Comparison of ENCODE assay signal across 22 cellular contexts in genomic region chr15:101530224-101530958, GRCh38. TPM values are rescaled to one million over a fixed set of nuclear protein-coding genes. Genes with fewer than 3 reads are reported as not detected.
A peak's percentile ranks its signal among the peaks of the same experiment; 100 is the strongest.
DNase-seq lines count a peak whose midpoint lies in the region; ATAC-seq and TF ChIP-seq lines count a peak whose summit lies in the region.
"Had no signal": no experiment of that assay in that cellular context is flagged by ENCODE, and none has a peak within 500 bp of the region (broad histone marks: within the 10 kb centered on the region; RNA-seq: fewer than 3 reads in every experiment).

No MANE protein-coding gene starts in this region.

- BruUV-seq in PC-3 (replicated peaks; lab: Mats Ljungman, UMichigan), result no TSS peak

- H3K4me1 Mint-ChIP-seq in CD4-positive, alpha-beta memory T cell, result no peaks in the 10 kb centered on the region
- H3K4me1 Mint-ChIP-seq: naive thymus-derived CD8-positive, alpha-beta T cell had no signal

- H3K9ac ChIP-seq in PC-3 (ENCODE audit: low read length) (no peak overlapping the region), liver (ENCODE audit: low read depth in 1 of 2, low read length in 2 of 2) (peak overlapping the region; percentile 5 to 39)

- H3F3A ChIP-seq in PC-3 (ENCODE audit: low read length, unreplicated experiment), result no peaks in the 10 kb centered on the region

- 91% methylated on average over 17 of the region's 17 CpGs for WGBS in liver

- no peak for TF ChIP-seq RAD21 in liver (IDR thresholded peaks at IDR 0.05)

- H3K27me3 ChIP-seq in right atrium auricular region (no peaks in the 10 kb centered on the region), left ventricle myocardium inferior (ENCODE audit: low read depth) (peaks cover 5% of the 10 kb centered on the region), PC-3 (ENCODE audit: low read length) (peaks cover 24% of the 10 kb centered on the region; the same call in 1 of the 2 replicates), liver (ENCODE audit: control insufficient read depth in 4 of 4, insufficient read depth in 4 of 4, low read length in 3 of 4) (no peaks in the 10 kb centered on the region)
- H3K27me3 ChIP-seq in CD4-positive, alpha-beta memory T cell (ENCODE audit: insufficient read depth, low read length), result no peaks in the 10 kb centered on the region
- H3K27me3 ChIP-seq: gastroesophageal sphincter, ovary, Peyer's patch had no signal

- no peak overlapping the region for H3K27ac Mint-ChIP-seq in CD4-positive, alpha-beta memory T cell
- H3K27ac Mint-ChIP-seq: naive thymus-derived CD8-positive, alpha-beta T cell; T-helper 17 cell; type B pancreatic cell had no signal

- intact Hi-C loops in left ventricle myocardium inferior (cut with micrococcal nuclease) (no loop called here), PC-3 (cut with micrococcal nuclease) (no loop called here)
- intact Hi-C loops in CD4-positive, alpha-beta memory T cell (cut with micrococcal nuclease), result no loop called here

- ATAC-seq in PC-3 (peak; percentile 15; the same call in 1 of the 2 replicates), left lobe of liver (no peak)
- ATAC-seq: gastroesophageal sphincter; naive thymus-derived CD8-positive, alpha-beta T cell; right cardiac atrium; T-helper 17 cell had no signal

- no peaks in the 10 kb centered on the region for H3K79me2 ChIP-seq in PC-3 (ENCODE audit: low read length)

- no peak overlapping the region for H3K4me2 ChIP-seq in PC-3 (ENCODE audit: low read length)

- POLR2A ChIA-PET in PC-3 (lab: Charles Lee; ENCODE audit: unreplicated experiment), result no interaction called here
- POLR2A ChIA-PET in CD4-positive, alpha-beta memory T cell (lab: Charles Lee; ENCODE audit: partially characterized antibody), result no interaction called here

- H2AFZ ChIP-seq in PC-3 (ENCODE audit: low read length), result no peak overlapping the region

- H3K9me3 Mint-ChIP-seq in CD4-positive, alpha-beta memory T cell, result no peaks in the 10 kb centered on the region
- H3K9me3 Mint-ChIP-seq: naive thymus-derived CD8-positive, alpha-beta T cell; type B pancreatic cell had no signal

- H3K4me3 ChIP-seq in right atrium auricular region, result no peak overlapping the region
- H3K4me3 ChIP-seq in left ventricle myocardium inferior, result no peak overlapping the region
- H3K4me3 ChIP-seq in PC-3 (ENCODE audit: low read length), result no peak overlapping the region
- H3K4me3 ChIP-seq in liver (ENCODE audit: low read depth in 1 of 3, low read length in 3 of 3), result no peak overlapping the region
- no peak overlapping the region for H3K4me3 ChIP-seq in CD4-positive, alpha-beta memory T cell (ENCODE audit: low read length in 2 of 2)
- H3K4me3 ChIP-seq: gastroesophageal sphincter, ovary, Peyer's patch, SJCRH30 had no signal

- peaks cover 6 to 7% of the 10 kb centered on the region in 2 donors for H3K27me3 Mint-ChIP-seq in CD4-positive, alpha-beta memory T cell

- H3K36me3 Mint-ChIP-seq in CD4-positive, alpha-beta memory T cell, result no peaks in the 10 kb centered on the region
- H3K36me3 Mint-ChIP-seq: naive thymus-derived CD8-positive, alpha-beta T cell; type B pancreatic cell had no signal

- H3K9me2 ChIP-seq in PC-3 (replicated peaks; ENCODE audit: low read length), result no peaks in the 10 kb centered on the region

- no peaks in the 10 kb centered on the region for H4K20me1 ChIP-seq in PC-3 (ENCODE audit: low read length)

- H3K36me3 ChIP-seq in right atrium auricular region (no peaks in the 10 kb centered on the region), left ventricle myocardium inferior (no peaks in the 10 kb centered on the region), PC-3 (ENCODE audit: low read depth, low read length) (no peaks in the 10 kb centered on the region), liver (ENCODE audit: control insufficient read depth in 4 of 4, insufficient read depth in 3 of 4, low read depth in 1 of 4, low read length in 3 of 4) (no peaks in the 10 kb centered on the region)
- no peaks in the 10 kb centered on the region for H3K36me3 ChIP-seq in CD4-positive, alpha-beta memory T cell (ENCODE audit: insufficient read depth, low read length)
- H3K36me3 ChIP-seq: gastroesophageal sphincter, ovary, Peyer's patch, SJCRH30 had no signal

- DNase-seq in right atrium auricular region (ENCODE audit: low spot score) (peak; percentile 28), left ventricle myocardium inferior (no peak), PC-3 (peak; percentile 59), DMS 273 treated with DMSO at 0.1 percent for 48 hours (lab: John Stamatoyannopoulos, UW) (no peak), left lobe of liver (ENCODE audit: low spot score) (no peak), T1000 (lab: John Stamatoyannopoulos, UW) (no peak)
- DNase-seq in CD4-positive, alpha-beta memory T cell, result no peak
- DNase-seq: activated CD4-positive, alpha-beta T cell treated with anti-CD3 and anti-CD28 coated beads, Interleukin-2, amount 50 U/mL, for 1 hour; GDM1; hypothalamus; Karpas-422; naive thymus-derived CD8-positive, alpha-beta T cell; NCI-H1092 treated with DMSO at 0.1 percent for 48 hours; NCI-H2029; ovary; SJCRH30; T-helper 17 cell had no signal

- TF ChIP-seq CTCF in right atrium auricular region (IDR thresholded peaks at IDR 0.05) (no peak), left ventricle myocardium inferior (IDR thresholded peaks at IDR 0.05; ENCODE audit: borderline replicate concordance) (no peak), PC-3 (conservative IDR thresholded peaks at IDR 0.05; ENCODE audit: low read depth, low read length) (no peak), liver (IDR thresholded peaks at IDR 0.05; ENCODE audit: low read depth, low read length, missing input control) (no peak)

- H3K4me3 Mint-ChIP-seq in CD4-positive, alpha-beta memory T cell, result no peak overlapping the region
- H3K4me3 Mint-ChIP-seq: naive thymus-derived CD8-positive, alpha-beta T cell; T-helper 17 cell; type B pancreatic cell had no signal

- H3K4me1 ChIP-seq in right atrium auricular region, result peaks cover 0 to 18% of the 10 kb centered on the region in 2 donors
- peaks cover 28% of the 10 kb centered on the region for H3K4me1 ChIP-seq in left ventricle myocardium inferior
- H3K4me1 ChIP-seq in PC-3 (ENCODE audit: insufficient read depth, low read length), result peaks cover 4% of the 10 kb centered on the region; the same call in 1 of the 2 replicates
- peaks cover 11 to 47% (median 27%) of the 10 kb centered on the region in 4 donors for H3K4me1 ChIP-seq in liver (ENCODE audit: control insufficient read depth in 4 of 4, insufficient read depth in 4 of 4, low read length in 3 of 4)
- no peaks in the 10 kb centered on the region for H3K4me1 ChIP-seq in CD4-positive, alpha-beta memory T cell (ENCODE audit: insufficient read depth, low read length)

- CTCF ChIA-PET in PC-3 (lab: Charles Lee), result no interaction called here
- CTCF ChIA-PET in CD4-positive, alpha-beta memory T cell (lab: Charles Lee; ENCODE audit: partially characterized antibody), result no interaction called here

- H3K9me3 ChIP-seq in right atrium auricular region (no peaks in the 10 kb centered on the region), left ventricle myocardium inferior (replicated peaks) (no peaks in the 10 kb centered on the region), PC-3 (ENCODE audit: low read length) (no peaks in the 10 kb centered on the region), liver (ENCODE audit: control insufficient read depth in 4 of 4, low read length in 3 of 4) (no peaks in the 10 kb centered on the region)
- no peaks in the 10 kb centered on the region for H3K9me3 ChIP-seq in CD4-positive, alpha-beta memory T cell (ENCODE audit: control insufficient read depth in 1 of 2, low read length in 2 of 2)
- H3K9me3 ChIP-seq: gastroesophageal sphincter, ovary, Peyer's patch, SJCRH30 had no signal

- H3K27ac ChIP-seq in right atrium auricular region (no peak overlapping the region), left ventricle myocardium inferior (replicated peaks) (no peak overlapping the region), PC-3 (ENCODE audit: low read length) (no peak overlapping the region), liver (ENCODE audit: low read depth in 1 of 2, low read length in 2 of 2) (peak overlapping the region; percentile 96 to 99)
- no peak overlapping the region for H3K27ac ChIP-seq in CD4-positive, alpha-beta memory T cell (ENCODE audit: low read depth, low read length)
- H3K27ac ChIP-seq: gastroesophageal sphincter, ovary, SJCRH30 had no signal

TF ChIP-seq in liver, 16 proteins besides CTCF, POLR2A, EP300 and RAD21:
- TF ChIP-seq NR2F2 (IDR thresholded peaks at IDR 0.05) (no peak), EGR1 (IDR thresholded peaks at IDR 0.05; ENCODE audit: low read depth in 2 of 2) (no peak), TAF1 (conservative IDR thresholded peaks at IDR 0.05) (no peak)

RNA-seq across cellular contexts. Expression of gene PCSK6, which starts 40.9 kb away (rescaled TPM):
- total RNA-seq in right atrium auricular region (10 to 100 TPM; 14.4 to 19.9 TPM), left ventricle myocardium inferior (28.6 TPM), PC-3 (2014; rRNA removed) (2.7 and 3.7 TPM in 2 replicates), liver (100 to 1,000 TPM; 124 to 398 TPM), left lobe of liver (180 TPM)
- 100 to 1,000 TPM in 1 of 2 donors, 10 to 100 TPM in 1; 94.8 to 212 TPM for polyA plus RNA-seq in liver
- total RNA-seq in CD4-positive, alpha-beta memory T cell, result under 1 TPM; 0.41 to 0.53 TPM
- under 1 TPM; 0.08 to 0.24 TPM for polyA plus RNA-seq in CD4-positive, alpha-beta memory T cell

Comparison
In these comparisons a context has a peak if more than half of its experiments do, and no peak if none do; other contexts are left out.
1. DNase-seq: peak in right atrium auricular region (single experiment) and PC-3 (single experiment); none in left ventricle myocardium inferior (single experiment), DMS 273 treated with DMSO at 0.1 percent for 48 hours (single experiment), left lobe of liver (single experiment), CD4-positive, alpha-beta memory T cell (0 of 5) and T1000 (single experiment).
2. H3K27ac ChIP-seq: peak in liver (2 of 2); none in right atrium auricular region (0 of 2), left ventricle myocardium inferior (single experiment), PC-3 (single experiment) and CD4-positive, alpha-beta memory T cell (single experiment).